1 cellular context compared by ENCODE assay signal in the genomic region with DNA sequence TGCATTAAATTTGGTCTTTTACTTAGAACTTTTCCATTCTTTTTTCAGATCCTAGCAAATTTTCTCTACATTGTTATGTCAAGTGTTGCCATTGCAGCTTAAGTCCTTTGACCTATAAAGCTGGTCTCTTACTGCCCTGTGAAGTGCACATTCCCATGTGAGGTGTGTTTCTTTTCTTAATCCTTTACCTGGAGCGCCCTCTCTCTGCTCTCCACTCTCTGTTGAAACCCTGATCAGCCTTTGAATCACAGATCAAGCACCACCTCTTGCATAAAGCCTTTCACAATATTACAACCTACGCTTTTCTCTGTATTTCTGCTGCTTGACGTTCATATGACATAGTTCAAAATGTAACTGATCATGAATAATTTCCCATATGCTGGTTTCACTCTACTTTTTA.
TF ChIP-seq lines count a peak whose summit lies in the region.

No MANE protein-coding gene starts in this region.

TF ChIP-seq in WTC11, 78 proteins besides CTCF, POLR2A, EP300 and RAD21 (continued from another document):
- no peak for TF ChIP-seq FOXP4 (CRISPR knock-in tag; IDR thresholded peaks at IDR 0.05)
- no peak for TF ChIP-seq FOXJ3 (CRISPR knock-in tag; IDR thresholded peaks at IDR 0.05; ENCODE audit: borderline replicate concordance)
- no peak for TF ChIP-seq PRRX2 (CRISPR knock-in tag; IDR thresholded peaks at IDR 0.05)
- TF ChIP-seq CREB1 (CRISPR knock-in tag; IDR thresholded peaks at IDR 0.05): no peak
- TF ChIP-seq CDX4 (CRISPR knock-in tag; IDR thresholded peaks at IDR 0.05; ENCODE audit: borderline replicate concordance): no peak
- TF ChIP-seq ZNF671 (CRISPR knock-in tag; IDR thresholded peaks at IDR 0.05): no peak
- TF ChIP-seq, protein P1, sequence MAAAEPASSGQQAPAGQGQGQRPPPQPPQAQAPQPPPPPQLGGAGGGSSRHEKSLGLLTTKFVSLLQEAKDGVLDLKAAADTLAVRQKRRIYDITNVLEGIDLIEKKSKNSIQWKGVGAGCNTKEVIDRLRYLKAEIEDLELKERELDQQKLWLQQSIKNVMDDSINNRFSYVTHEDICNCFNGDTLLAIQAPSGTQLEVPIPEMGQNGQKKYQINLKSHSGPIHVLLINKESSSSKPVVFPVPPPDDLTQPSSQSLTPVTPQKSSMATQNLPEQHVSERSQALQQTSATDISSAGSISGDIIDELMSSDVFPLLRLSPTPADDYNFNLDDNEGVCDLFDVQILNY (CRISPR knock-in tag; IDR thresholded peaks at IDR 0.05): no peak
- TF ChIP-seq, protein P2, sequence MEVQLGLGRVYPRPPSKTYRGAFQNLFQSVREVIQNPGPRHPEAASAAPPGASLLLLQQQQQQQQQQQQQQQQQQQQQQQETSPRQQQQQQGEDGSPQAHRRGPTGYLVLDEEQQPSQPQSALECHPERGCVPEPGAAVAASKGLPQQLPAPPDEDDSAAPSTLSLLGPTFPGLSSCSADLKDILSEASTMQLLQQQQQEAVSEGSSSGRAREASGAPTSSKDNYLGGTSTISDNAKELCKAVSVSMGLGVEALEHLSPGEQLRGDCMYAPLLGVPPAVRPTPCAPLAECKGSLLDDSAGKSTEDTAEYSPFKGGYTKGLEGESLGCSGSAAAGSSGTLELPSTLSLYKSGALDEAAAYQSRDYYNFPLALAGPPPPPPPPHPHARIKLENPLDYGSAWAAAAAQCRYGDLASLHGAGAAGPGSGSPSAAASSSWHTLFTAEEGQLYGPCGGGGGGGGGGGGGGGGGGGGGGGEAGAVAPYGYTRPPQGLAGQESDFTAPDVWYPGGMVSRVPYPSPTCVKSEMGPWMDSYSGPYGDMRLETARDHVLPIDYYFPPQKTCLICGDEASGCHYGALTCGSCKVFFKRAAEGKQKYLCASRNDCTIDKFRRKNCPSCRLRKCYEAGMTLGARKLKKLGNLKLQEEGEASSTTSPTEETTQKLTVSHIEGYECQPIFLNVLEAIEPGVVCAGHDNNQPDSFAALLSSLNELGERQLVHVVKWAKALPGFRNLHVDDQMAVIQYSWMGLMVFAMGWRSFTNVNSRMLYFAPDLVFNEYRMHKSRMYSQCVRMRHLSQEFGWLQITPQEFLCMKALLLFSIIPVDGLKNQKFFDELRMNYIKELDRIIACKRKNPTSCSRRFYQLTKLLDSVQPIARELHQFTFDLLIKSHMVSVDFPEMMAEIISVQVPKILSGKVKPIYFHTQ (CRISPR knock-in tag; IDR thresholded peaks at IDR 0.05): no peak
- TF ChIP-seq, protein P3, sequence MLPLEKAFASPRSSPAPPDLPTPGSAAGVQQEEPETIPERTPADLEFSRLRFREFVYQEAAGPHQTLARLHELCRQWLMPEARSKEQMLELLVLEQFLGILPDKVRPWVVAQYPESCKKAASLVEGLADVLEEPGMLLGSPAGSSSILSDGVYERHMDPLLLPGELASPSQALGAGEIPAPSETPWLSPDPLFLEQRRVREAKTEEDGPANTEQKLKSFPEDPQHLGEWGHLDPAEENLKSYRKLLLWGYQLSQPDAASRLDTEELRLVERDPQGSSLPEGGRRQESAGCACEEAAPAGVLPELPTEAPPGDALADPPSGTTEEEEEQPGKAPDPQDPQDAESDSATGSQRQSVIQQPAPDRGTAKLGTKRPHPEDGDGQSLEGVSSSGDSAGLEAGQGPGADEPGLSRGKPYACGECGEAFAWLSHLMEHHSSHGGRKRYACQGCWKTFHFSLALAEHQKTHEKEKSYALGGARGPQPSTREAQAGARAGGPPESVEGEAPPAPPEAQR (CRISPR knock-in tag; IDR thresholded peaks at IDR 0.05): no peak
- TF ChIP-seq ZNF416 (CRISPR knock-in tag; IDR thresholded peaks at IDR 0.05): no peak
- no peak for TF ChIP-seq NR2C2 (CRISPR knock-in tag; IDR thresholded peaks at IDR 0.05)
